ENCODE assay signal across 8 cellular contexts in the genomic region with DNA sequence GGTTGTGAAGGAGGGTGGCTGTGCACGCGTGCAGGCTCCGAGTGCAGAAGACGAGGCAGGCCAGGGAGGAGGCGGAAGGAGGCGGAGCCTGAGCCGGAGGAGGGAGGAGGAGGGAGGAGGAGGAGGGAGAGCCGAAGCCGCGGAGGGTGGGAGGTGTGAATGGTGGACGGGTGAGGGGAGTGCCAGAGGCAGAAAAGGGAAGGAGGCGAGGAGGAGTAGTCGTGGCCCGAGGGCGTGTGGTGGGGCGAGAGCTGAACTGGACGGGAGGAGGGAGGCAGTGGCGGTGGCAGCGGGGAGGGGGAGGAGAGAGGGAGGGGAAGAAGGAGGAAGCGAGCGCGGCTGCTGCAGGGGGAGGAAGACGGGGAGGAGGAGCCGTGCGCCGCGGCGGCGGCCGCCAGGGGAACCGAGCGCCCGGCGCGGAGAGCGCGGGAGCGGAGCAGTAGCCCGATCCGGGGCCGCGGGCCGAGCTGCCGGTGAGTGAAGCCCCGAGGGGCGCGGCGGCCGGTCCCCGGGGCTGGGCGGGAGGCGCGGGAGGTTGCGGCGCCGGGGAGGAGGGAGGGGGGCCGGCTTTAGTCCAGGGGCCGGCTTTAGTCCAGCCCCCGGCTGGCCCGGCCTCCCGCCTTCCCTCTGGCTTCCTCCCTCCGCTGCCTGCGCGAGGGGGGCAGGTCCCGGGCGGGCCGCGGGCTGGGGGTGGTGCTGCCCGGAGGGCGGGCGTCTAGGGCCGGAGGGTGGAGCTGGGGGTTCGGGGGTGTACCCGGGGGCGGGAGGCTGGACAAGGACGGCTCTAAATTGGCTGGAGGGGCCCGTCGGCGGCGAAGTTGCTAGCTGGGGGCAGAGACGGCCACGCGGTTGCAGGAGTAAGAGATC. TPM values are rescaled to one million over a fixed set of nuclear protein-coding genes. Genes with fewer than 3 reads are reported as not detected.
DNase-seq lines count a peak whose midpoint lies in the region; ATAC-seq, FAIRE-seq and TF ChIP-seq lines count a peak whose summit lies in the region.

TMEM164 (plus strand) TSS at position 815 of the 867 bp plus-strand sequence. CDS start 661 bp downstream, outside the sequence.

- no peak for TF ChIP-seq CTCF in HEK293 (tag by site-specific recombination; IDR thresholded peaks at IDR 0.05)
- TF ChIP-seq CTCF in pancreas (IDR thresholded peaks at IDR 0.05): no peak
- TF ChIP-seq CTCF in tibial artery (IDR thresholded peaks at IDR 0.05): peak in 1 of 2 experiments; percentile 28

- no peaks in the 10 kb centered on the region for H3K36me3 Mint-ChIP-seq in activated naive CD8-positive, alpha-beta T cell

- ATAC-seq in Right ventricle myocardium inferior: peak; percentile 95
- peak; percentile 85 to 92 (median 90) for ATAC-seq in pancreas

- peak within 1 kb of the TSS; percentile 90 for H3K4me3 Mint-ChIP-seq in activated naive CD8-positive, alpha-beta T cell

- WGBS in pancreas, 2 donors: 1 to 25% methylated on average over 38 to 79 of the region's 83 CpGs

- POLR2A ChIA-PET in HEK293 (lab: Yijun Ruan, JAX): interaction anchor here (0.6 to 2.0 kb wide), 5 partner anchors 10 to 1316 kb away, joined by 3 to 11 read pairs (median 4); partner anchors contain the start of gene NXT2

- peaks cover 33% of the 10 kb centered on the region for H3K4me1 Mint-ChIP-seq in activated naive CD8-positive, alpha-beta T cell (ENCODE audit: low read depth)

- H3K27me3 Mint-ChIP-seq in activated naive CD8-positive, alpha-beta T cell: no peaks in the 10 kb centered on the region

- DNase-seq in MV-4-11 (lab: John Stamatoyannopoulos, UW): peak; percentile 87
- peak; percentile 90 for DNase-seq in SKM-1 treated with dmso at 0.1 percent for 144 hours (lab: John Stamatoyannopoulos, UW; ENCODE audit: unreplicated experiment)
- DNase-seq in Right ventricle myocardium inferior (ENCODE audit: missing footprints): peak; percentile 93
- DNase-seq in pancreas: peak; percentile 78 to 92 (median 86)
- peak; percentile 83 to 92 for DNase-seq in tibial artery

- CTCF ChIA-PET in HEK293 (lab: Yijun Ruan, JAX): interaction anchor here (0.6 kb wide), 1 partner anchor 10 kb away, joined by 4 read pairs; no protein-coding TSS in a partner anchor

- H3K9me3 ChIP-seq in HEK293 (ENCODE audit: control insufficient read depth, insufficient read depth, low read depth, low read length) (no peaks in the 10 kb centered on the region), pancreas (no peaks in the 10 kb centered on the region), tibial artery (no peaks in the 10 kb centered on the region)

- no peak for FAIRE-seq in pancreas (lab: Jason Lieb, UNC)

- H3K27ac ChIP-seq in HEK293 (ENCODE audit: extremely low read depth, low read depth, low read length) (peak within 1 kb of the TSS; percentile 76), pancreas (peak within 1 kb of the TSS; percentile 39 to 86 (median 65)), tibial artery (peak within 1 kb of the TSS; percentile 84 to 86)

- H3K4me1 ChIP-seq in HEK293 (ENCODE audit: control insufficient read depth, insufficient read depth, low read length) (peaks cover 3% of the 10 kb centered on the region), pancreas (peaks cover 0 to 10% (median 0%) of the 10 kb centered on the region in 3 donors), tibial artery (peaks cover 0 to 46% (median 7%) of the 10 kb centered on the region in 4 donors)

- peaks cover 0 to 4% (median 0%) of the 10 kb centered on the region in 4 donors for H3K27me3 ChIP-seq in pancreas
- H3K27me3 ChIP-seq in tibial artery: no peaks in the 10 kb centered on the region

- no peaks in the 10 kb centered on the region for H3K9me3 Mint-ChIP-seq in activated naive CD8-positive, alpha-beta T cell (ENCODE audit: low read depth)

- intact Hi-C loops in Right ventricle myocardium inferior (cut with DNase I) (loop anchor here (5.0 to 10.0 kb wide), 3 partner anchors 45 to 142 kb away; no protein-coding TSS in a partner anchor), pancreas (cut with DNase I) (no loop called here), tibial artery (cut with DNase I; ENCODE audit: low total_unique reads) (no loop called here)

- H3K36me3 ChIP-seq in HEK293 (ENCODE audit: control insufficient read depth in 2 of 2, insufficient read depth in 1 of 2, low read length in 2 of 2) (no peaks in the 10 kb centered on the region), pancreas (no peaks in the 10 kb centered on the region), tibial artery (no peaks in the 10 kb centered on the region)

- H3K4me3 ChIP-seq in GM08714 (ENCODE audit: low read length): peak within 1 kb of the TSS; percentile 81
- H3K4me3 ChIP-seq in HEK293 (ENCODE audit: low read depth, low read length): peak within 1 kb of the TSS; percentile 52
- peak within 1 kb of the TSS; percentile 36 to 55 (median 46) for H3K4me3 ChIP-seq in pancreas
- peak within 1 kb of the TSS; percentile 73 to 79 for H3K4me3 ChIP-seq in tibial artery

- H3K27ac Mint-ChIP-seq in activated naive CD8-positive, alpha-beta T cell: peak within 1 kb of the TSS; percentile 89

TF ChIP-seq in HEK293, 187 proteins besides CTCF, POLR2A, EP300 and RAD21 (continues in another document):
- peak; percentile 30; the same call in 1 of the 2 replicates for TF ChIP-seq ZNF596 (tag by site-specific recombination; IDR thresholded peaks at IDR 0.05)
- peak; percentile 88 for TF ChIP-seq KLF16 (tag by site-specific recombination; IDR thresholded peaks at IDR 0.05)
- no peak for TF ChIP-seq RBAK (tag by site-specific recombination; IDR thresholded peaks at IDR 0.05)
- TF ChIP-seq, protein P1, sequence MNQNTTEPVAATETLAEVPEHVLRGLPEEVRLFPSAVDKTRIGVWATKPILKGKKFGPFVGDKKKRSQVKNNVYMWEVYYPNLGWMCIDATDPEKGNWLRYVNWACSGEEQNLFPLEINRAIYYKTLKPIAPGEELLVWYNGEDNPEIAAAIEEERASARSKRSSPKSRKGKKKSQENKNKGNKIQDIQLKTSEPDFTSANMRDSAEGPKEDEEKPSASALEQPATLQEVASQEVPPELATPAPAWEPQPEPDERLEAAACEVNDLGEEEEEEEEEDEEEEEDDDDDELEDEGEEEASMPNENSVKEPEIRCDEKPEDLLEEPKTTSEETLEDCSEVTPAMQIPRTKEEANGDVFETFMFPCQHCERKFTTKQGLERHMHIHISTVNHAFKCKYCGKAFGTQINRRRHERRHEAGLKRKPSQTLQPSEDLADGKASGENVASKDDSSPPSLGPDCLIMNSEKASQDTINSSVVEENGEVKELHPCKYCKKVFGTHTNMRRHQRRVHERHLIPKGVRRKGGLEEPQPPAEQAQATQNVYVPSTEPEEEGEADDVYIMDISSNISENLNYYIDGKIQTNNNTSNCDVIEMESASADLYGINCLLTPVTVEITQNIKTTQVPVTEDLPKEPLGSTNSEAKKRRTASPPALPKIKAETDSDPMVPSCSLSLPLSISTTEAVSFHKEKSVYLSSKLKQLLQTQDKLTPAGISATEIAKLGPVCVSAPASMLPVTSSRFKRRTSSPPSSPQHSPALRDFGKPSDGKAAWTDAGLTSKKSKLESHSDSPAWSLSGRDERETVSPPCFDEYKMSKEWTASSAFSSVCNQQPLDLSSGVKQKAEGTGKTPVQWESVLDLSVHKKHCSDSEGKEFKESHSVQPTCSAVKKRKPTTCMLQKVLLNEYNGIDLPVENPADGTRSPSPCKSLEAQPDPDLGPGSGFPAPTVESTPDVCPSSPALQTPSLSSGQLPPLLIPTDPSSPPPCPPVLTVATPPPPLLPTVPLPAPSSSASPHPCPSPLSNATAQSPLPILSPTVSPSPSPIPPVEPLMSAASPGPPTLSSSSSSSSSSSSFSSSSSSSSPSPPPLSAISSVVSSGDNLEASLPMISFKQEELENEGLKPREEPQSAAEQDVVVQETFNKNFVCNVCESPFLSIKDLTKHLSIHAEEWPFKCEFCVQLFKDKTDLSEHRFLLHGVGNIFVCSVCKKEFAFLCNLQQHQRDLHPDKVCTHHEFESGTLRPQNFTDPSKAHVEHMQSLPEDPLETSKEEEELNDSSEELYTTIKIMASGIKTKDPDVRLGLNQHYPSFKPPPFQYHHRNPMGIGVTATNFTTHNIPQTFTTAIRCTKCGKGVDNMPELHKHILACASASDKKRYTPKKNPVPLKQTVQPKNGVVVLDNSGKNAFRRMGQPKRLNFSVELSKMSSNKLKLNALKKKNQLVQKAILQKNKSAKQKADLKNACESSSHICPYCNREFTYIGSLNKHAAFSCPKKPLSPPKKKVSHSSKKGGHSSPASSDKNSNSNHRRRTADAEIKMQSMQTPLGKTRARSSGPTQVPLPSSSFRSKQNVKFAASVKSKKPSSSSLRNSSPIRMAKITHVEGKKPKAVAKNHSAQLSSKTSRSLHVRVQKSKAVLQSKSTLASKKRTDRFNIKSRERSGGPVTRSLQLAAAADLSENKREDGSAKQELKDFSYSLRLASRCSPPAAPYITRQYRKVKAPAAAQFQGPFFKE (tag by site-specific recombination; IDR thresholded peaks at IDR 0.05; ENCODE audit: borderline replicate concordance): no peak
- no peak for TF ChIP-seq SCRT2 (tag by site-specific recombination; IDR thresholded peaks at IDR 0.05)
- TF ChIP-seq ZNF654 (tag by site-specific recombination; IDR thresholded peaks at IDR 0.05; ENCODE audit: low read depth): no peak
- no peak for TF ChIP-seq ZNF449 (tag by site-specific recombination; IDR thresholded peaks at IDR 0.05)
- TF ChIP-seq ZNF776 (tag by site-specific recombination; IDR thresholded peaks at IDR 0.05; ENCODE audit: borderline replicate concordance): no peak

RNA-seq across cellular contexts. Expression of gene TMEM164, which starts in this region (rescaled TPM):
- total RNA-seq in Right ventricle myocardium inferior (53.6 TPM), pancreas (10 to 100 TPM in 5 of 6 donors, 1 to 10 TPM in 1; 8.1 to 21.3 (median 13.0) TPM)
- polyA plus RNA-seq in pancreas: 10 to 100 TPM in 1 of 2 donors, 1 to 10 TPM in 1; 7.3 to 11.1 TPM

Comparison
In these comparisons a context has a peak if more than half of its experiments do, and no peak if none do; other contexts are left out.
1. Peak in every context shown above with its lines: DNase-seq, ATAC-seq, H3K4me3 ChIP-seq and H3K27ac ChIP-seq.